ENCODE assay signal across 10 cellular contexts in genomic region chr11:86559311-86559945, GRCh38.
DNase-seq lines count a peak whose midpoint lies in the region; ATAC-seq and TF ChIP-seq lines count a peak whose summit lies in the region.
"Had no signal": no experiment of that assay in that cellular context is flagged by ENCODE, and none has a peak within 500 bp of the region (broad histone marks: within the 10 kb centered on the region; RNA-seq: fewer than 3 reads in every experiment).

No MANE protein-coding gene starts in this region.

- POLR2A ChIA-PET in HCT116 (lab: Charles Lee) = no interaction called here

- peak overlapping the region; percentile 32 for H3K4me2 ChIP-seq in HCT116 (ENCODE audit: low read length)
- H3K4me2 ChIP-seq: PC-9 had no signal

- WGBS in spleen, 5 donors = 53 to 74% (median 69%) methylated on average over 7 of the region's 7 CpGs

- BruUV-seq in HCT116 (replicated peaks; lab: Mats Ljungman, UMichigan) = no TSS peak

- intact Hi-C loops in HCT116 (cut with micrococcal nuclease) (no loop called here), spleen (cut with DNase I; ENCODE audit: low total_unique reads) (no loop called here)

- peaks cover 36% of the 10 kb centered on the region for H3K4me1 Mint-ChIP-seq in chondrocyte (ENCODE audit: low read depth)

- no peaks in the 10 kb centered on the region for H3K79me2 ChIP-seq in HCT116 (ENCODE audit: insufficient read depth, low read length)

- peak overlapping the region; percentile 97 for H3K27ac Mint-ChIP-seq in chondrocyte (ENCODE audit: unreplicated experiment)

- CTCF ChIA-PET in HCT116 (lab: Charles Lee) = no interaction called here

- H3K27me3 Mint-ChIP-seq in chondrocyte (ENCODE audit: low read depth) = no peaks in the 10 kb centered on the region

- peak overlapping the region; percentile 31 for H3K4me3 Mint-ChIP-seq in chondrocyte (ENCODE audit: unreplicated experiment)

- RAD21 ChIA-PET in HCT116 (lab: Charles Lee; ENCODE audit: low non-redundant PET in 1 of 2, low total read pairs in 2 of 2, uncharacterized antibody in 2 of 2, unreplicated experiment in 2 of 2) = no interaction called here

- no peaks in the 10 kb centered on the region for H4K20me1 ChIP-seq in HCT116 (ENCODE audit: insufficient read depth)

- H3K9me3 ChIP-seq in HCT116 (ENCODE audit: control insufficient read depth in 1 of 2, insufficient read depth in 1 of 2, low read depth in 1 of 2, low read length in 2 of 2) (no peaks in the 10 kb centered on the region), spleen (peaks cover 0 to 6% (median 0%) of the 10 kb centered on the region in 8 donors)

- H3K27me3 ChIP-seq in HCT116 (ENCODE audit: insufficient read depth, low read length) = no peaks in the 10 kb centered on the region
- no peaks in the 10 kb centered on the region for H3K27me3 ChIP-seq in spleen (replicated peaks in 1 of 7)

- peak overlapping the region; percentile 62 for H2AFZ ChIP-seq in HCT116 (ENCODE audit: low read depth, low read length, poor library complexity, severe bottlenecking)
- H2AFZ ChIP-seq: PC-9 had no signal

- peak; percentile 27; the same call in 1 of the 2 replicates for ATAC-seq in HCT116
- ATAC-seq in GM18907 (IDR thresholded peaks at IDR 0.05; ENCODE audit: unreplicated experiment) = no peak
- ATAC-seq in HG02798 (IDR thresholded peaks at IDR 0.05; ENCODE audit: poor library complexity, unreplicated experiment) = no peak

- H3K27ac ChIP-seq in HCT116 (ENCODE audit: low read depth, low read length) = no peak overlapping the region
- H3K27ac ChIP-seq in spleen = peak overlapping the region in 7 of 8 donors; percentile 48 to 87 (median 76)
- H3K27ac ChIP-seq: PC-9 had no signal

- H3K36me3 Mint-ChIP-seq in chondrocyte (ENCODE audit: low read depth) = peaks cover under 1% of the 10 kb centered on the region

- H3K9me2 ChIP-seq in HCT116 (ENCODE audit: insufficient read depth) = no peaks in the 10 kb centered on the region

- peaks cover 12% of the 10 kb centered on the region for H3K9me3 Mint-ChIP-seq in chondrocyte (ENCODE audit: low read depth)

- TF ChIP-seq RAD21 in HCT116 (IDR thresholded peaks at IDR 0.05; ENCODE audit: low read depth) = no peak

- DNase-seq in HCT116 (ENCODE audit: low read depth, low spot score) (no peak), chondrocyte (ENCODE audit: low spot score) (no peak), kidney tubule cell (ENCODE audit: low spot score) (peak; percentile 81), spleen (no peak), cerebellar nuclear complex (lab: John Stamatoyannopoulos, UW) (no peak), NCI-H1092 (lab: John Stamatoyannopoulos, UW) (no peak)
- DNase-seq: DMS79, PC-9 had no signal

- H3K4me1 ChIP-seq in HCT116 (ENCODE audit: control insufficient read depth in 1 of 2, insufficient read depth in 2 of 2, low read length in 2 of 2) (peaks cover 4 to 9% of the 10 kb centered on the region in 2 experiments), spleen (peaks cover 0 to 17% (median 6%) of the 10 kb centered on the region in 6 donors)

- no peaks in the 10 kb centered on the region for H3K36me3 ChIP-seq in HCT116 (ENCODE audit: control insufficient read depth in 1 of 2, insufficient read depth in 2 of 2, low read length in 2 of 2)
- no peaks in the 10 kb centered on the region for H3K36me3 ChIP-seq in spleen

- no peak for TF ChIP-seq CTCF in HCT116 (IDR thresholded peaks at IDR 0.05 in 2 of 3, conservative IDR thresholded peaks at IDR 0.05 in 1 of 3; ENCODE audit: borderline replicate concordance in 1 of 3, insufficient read depth in 1 of 3, low read depth in 2 of 3, low read length in 2 of 3)
- TF ChIP-seq CTCF in chondrocyte (IDR thresholded peaks at IDR 0.05) = no peak
- TF ChIP-seq CTCF in spleen (IDR thresholded peaks at IDR 0.05 in 8 of 11, conservative IDR thresholded peaks at IDR 0.05 in 3 of 11) = no peak

- TF ChIP-seq POLR2A in HCT116 (IDR thresholded peaks at IDR 0.05; ENCODE audit: borderline replicate concordance, extremely low read depth, insufficient read depth, insufficient read length) (no peak), spleen (IDR thresholded peaks at IDR 0.05) (no peak)

- H3K4me3 ChIP-seq in HCT116 (replicated peaks in 1 of 2; ENCODE audit: low read depth in 1 of 2, low read length in 2 of 2) (no peak overlapping the region), spleen (no peak overlapping the region)
- H3K4me3 ChIP-seq: PC-9 had no signal

- no peak overlapping the region for H3K9ac ChIP-seq in HCT116 (ENCODE audit: low read length)

TF ChIP-seq in HCT116, 20 proteins besides CTCF, POLR2A, EP300 and RAD21:
- TF ChIP-seq ZBTB33 (IDR thresholded peaks at IDR 0.05; ENCODE audit: extremely low read depth, insufficient replicate concordance, low read length) (no peak), SIN3A (IDR thresholded peaks at IDR 0.05; ENCODE audit: low read depth) (no peak), ATF3 (IDR thresholded peaks at IDR 0.05) (no peak), FOSL1 (IDR thresholded peaks at IDR 0.05; ENCODE audit: low read depth) (no peak), EGR1 (IDR thresholded peaks at IDR 0.05; ENCODE audit: low read depth) (peak; percentile 24; the same call in 1 of the 2 replicates)
